ENCODE assay signal across 8 cellular contexts in genomic region chr17:80992948-80993624, GRCh38. TPM values are rescaled to one million over a fixed set of nuclear protein-coding genes. Genes with fewer than 3 reads are reported as not detected.
A peak's percentile ranks its signal among the peaks of the same experiment; 100 is the strongest.
DNase-seq lines count a peak whose midpoint lies in the region; ATAC-seq and TF ChIP-seq lines count a peak whose summit lies in the region.

No MANE protein-coding gene starts in this region.

- H3K4me1 ChIP-seq in cardiac muscle cell (ENCODE audit: low read depth) (peaks cover 4% of the 10 kb centered on the region), left lung (peaks cover 15 to 34% of the 10 kb centered on the region in 2 donors), transverse colon (peaks cover 13 to 43% (median 30%) of the 10 kb centered on the region in 4 donors)

- no peak for TF ChIP-seq POLR2A in transverse colon (IDR thresholded peaks at IDR 0.05)

- TF ChIP-seq EP300 in transverse colon (IDR thresholded peaks at IDR 0.05; ENCODE audit: low read depth): no peak

- no peaks in the 10 kb centered on the region for H3K9me3 ChIP-seq in cardiac muscle cell (ENCODE audit: low read depth)
- no peaks in the 10 kb centered on the region for H3K9me3 ChIP-seq in left lung
- H3K9me3 ChIP-seq in transverse colon: no peaks in the 10 kb centered on the region

- H3K27me3 ChIP-seq in cardiac muscle cell (no peaks in the 10 kb centered on the region), left lung (no peaks in the 10 kb centered on the region), transverse colon (no peaks in the 10 kb centered on the region)

- no peaks in the 10 kb centered on the region for H3K36me3 Mint-ChIP-seq in activated naive CD8-positive, alpha-beta T cell

- 25 to 53% methylated on average over 5 to 18 of the region's 18 CpGs for WGBS in transverse colon (ENCODE audit: low coverage in 1 of 2), 2 donors

- in situ Hi-C loops in transverse colon (cut with MboI; ENCODE audit: low pct_ligation_motif_present in 1 of 4, low pct_unique_long_range_greater_than_20kb in 1 of 4, low sequenced_read_pairs in 3 of 4) (loop anchor here in 1 of 4 donors (10.0 kb wide), 1 partner anchor 112 kb away; no protein-coding TSS in a partner anchor), KBM-7 (cut with MboI; ENCODE audit: low pct_unique_long_range_greater_than_20kb, low sequenced_read_pairs) (no loop called here)

- peak overlapping the region; percentile 86 for H3K4me3 Mint-ChIP-seq in activated naive CD8-positive, alpha-beta T cell

- H3K4me1 Mint-ChIP-seq in activated naive CD8-positive, alpha-beta T cell (ENCODE audit: low read depth): peaks cover 21% of the 10 kb centered on the region

- H3K27ac ChIP-seq in cardiac muscle cell (no peak overlapping the region), left lung (no peak overlapping the region), transverse colon (peak overlapping the region in 3 of 4 donors; percentile 89 to 92 (median 91))

- H3K36me3 ChIP-seq in cardiac muscle cell (peaks cover 20% of the 10 kb centered on the region), left lung (peaks cover 3 to 33% of the 10 kb centered on the region in 2 donors), transverse colon (peaks cover 0 to 29% (median 11%) of the 10 kb centered on the region in 4 donors)

- ATAC-seq in left ventricle myocardium superior: no peak
- peak; percentile 29 for ATAC-seq in left lung

- DNase-seq in cardiac muscle cell (ENCODE audit: low read depth in 1 of 2, low spot score in 1 of 2): no peak
- DNase-seq in left ventricle myocardium superior: no peak
- DNase-seq in left lung: peak in 1 of 2 donors; percentile 68
- DNase-seq in transverse colon: no peak
- DNase-seq in HCEC 1CT: no peak
- DNase-seq in KBM-7: no peak
- DNase-seq in NCI-H128 (lab: John Stamatoyannopoulos, UW; ENCODE audit: unreplicated experiment): no peak

- TF ChIP-seq CTCF in cardiac muscle cell (IDR thresholded peaks at IDR 0.05; ENCODE audit: low read depth, low read length): no peak
- no peak for TF ChIP-seq CTCF in left lung (IDR thresholded peaks at IDR 0.05)
- TF ChIP-seq CTCF in transverse colon (IDR thresholded peaks at IDR 0.05): no peak

- H3K4me3 ChIP-seq in cardiac muscle cell (peak overlapping the region; percentile 100), left lung (peak overlapping the region; percentile 70 to 86), transverse colon (peak overlapping the region in 3 of 4 donors; percentile 98 to 100 (median 100))

- H3K27me3 Mint-ChIP-seq in activated naive CD8-positive, alpha-beta T cell: no peaks in the 10 kb centered on the region

- intact Hi-C loops in left ventricle myocardium superior (cut with micrococcal nuclease): no loop called here
- intact Hi-C loops in left lung (cut with DNase I): no loop called here
- intact Hi-C loops in transverse colon (cut with DNase I; ENCODE audit: low total_unique reads): loop anchor here (5.0 kb wide), 1 partner anchor 249 kb away; no protein-coding TSS in a partner anchor

- H3K27ac Mint-ChIP-seq in activated naive CD8-positive, alpha-beta T cell: peak overlapping the region; percentile 81

- H3K9me3 Mint-ChIP-seq in activated naive CD8-positive, alpha-beta T cell (ENCODE audit: low read depth): no peaks in the 10 kb centered on the region

RNA-seq across cellular contexts. Expression of gene CHMP6, which starts 1.4 kb away (rescaled TPM):
- total RNA-seq in cardiac muscle cell (35.5 and 41.4 TPM in 2 replicates), left ventricle myocardium superior (19.5 TPM), left lung (10 to 100 TPM; 28.2 to 32.7 TPM), transverse colon (100 to 1,000 TPM in 1 of 4 donors, 10 to 100 TPM in 3; 38.6 to 107 (median 41.7) TPM)
- polyA plus RNA-seq in cardiac muscle cell: 46.4 and 58.8 TPM in 2 replicates

RNA-seq across cellular contexts. Expression of gene BAIAP2, which starts 41.9 kb away (rescaled TPM):
- total RNA-seq in cardiac muscle cell (16.2 and 24.9 TPM in 2 replicates), left ventricle myocardium superior (32.7 TPM), left lung (100 to 1,000 TPM in 1 of 2 donors, 10 to 100 TPM in 1; 76.3 to 135 TPM), transverse colon (10 to 100 TPM; 11.7 to 62.1 (median 39.6) TPM)
- polyA plus RNA-seq in cardiac muscle cell: 22.4 and 22.5 TPM in 2 replicates

Comparison
In these comparisons a context has a peak if more than half of its experiments do, and no peak if none do; other contexts are left out.
1. H3K27ac ChIP-seq: peak in transverse colon (3 of 4); none in cardiac muscle cell (single experiment) and left lung (0 of 2).
2. Peak in every context shown above with its lines, with median percentiles within 50 percentile points of each other: H3K4me3 ChIP-seq.